1 cellular context compared by ENCODE assay signal in genomic region chr12:123457980-123458779, GRCh38.
TF ChIP-seq lines count a peak whose summit lies in the region.

A gene with protein sequence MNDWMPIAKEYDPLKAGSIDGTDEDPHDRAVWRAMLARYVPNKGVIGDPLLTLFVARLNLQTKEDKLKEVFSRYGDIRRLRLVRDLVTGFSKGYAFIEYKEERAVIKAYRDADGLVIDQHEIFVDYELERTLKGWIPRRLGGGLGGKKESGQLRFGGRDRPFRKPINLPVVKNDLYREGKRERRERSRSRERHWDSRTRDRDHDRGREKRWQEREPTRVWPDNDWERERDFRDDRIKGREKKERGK (plus strand): TSS chr12:123458139. CDS start chr12:123465541, 7,402 bp downstream.

TF ChIP-seq in PFSK-1, 5 proteins besides CTCF, POLR2A, EP300 and RAD21 (continued from another document):
- TF ChIP-seq, protein P1, sequence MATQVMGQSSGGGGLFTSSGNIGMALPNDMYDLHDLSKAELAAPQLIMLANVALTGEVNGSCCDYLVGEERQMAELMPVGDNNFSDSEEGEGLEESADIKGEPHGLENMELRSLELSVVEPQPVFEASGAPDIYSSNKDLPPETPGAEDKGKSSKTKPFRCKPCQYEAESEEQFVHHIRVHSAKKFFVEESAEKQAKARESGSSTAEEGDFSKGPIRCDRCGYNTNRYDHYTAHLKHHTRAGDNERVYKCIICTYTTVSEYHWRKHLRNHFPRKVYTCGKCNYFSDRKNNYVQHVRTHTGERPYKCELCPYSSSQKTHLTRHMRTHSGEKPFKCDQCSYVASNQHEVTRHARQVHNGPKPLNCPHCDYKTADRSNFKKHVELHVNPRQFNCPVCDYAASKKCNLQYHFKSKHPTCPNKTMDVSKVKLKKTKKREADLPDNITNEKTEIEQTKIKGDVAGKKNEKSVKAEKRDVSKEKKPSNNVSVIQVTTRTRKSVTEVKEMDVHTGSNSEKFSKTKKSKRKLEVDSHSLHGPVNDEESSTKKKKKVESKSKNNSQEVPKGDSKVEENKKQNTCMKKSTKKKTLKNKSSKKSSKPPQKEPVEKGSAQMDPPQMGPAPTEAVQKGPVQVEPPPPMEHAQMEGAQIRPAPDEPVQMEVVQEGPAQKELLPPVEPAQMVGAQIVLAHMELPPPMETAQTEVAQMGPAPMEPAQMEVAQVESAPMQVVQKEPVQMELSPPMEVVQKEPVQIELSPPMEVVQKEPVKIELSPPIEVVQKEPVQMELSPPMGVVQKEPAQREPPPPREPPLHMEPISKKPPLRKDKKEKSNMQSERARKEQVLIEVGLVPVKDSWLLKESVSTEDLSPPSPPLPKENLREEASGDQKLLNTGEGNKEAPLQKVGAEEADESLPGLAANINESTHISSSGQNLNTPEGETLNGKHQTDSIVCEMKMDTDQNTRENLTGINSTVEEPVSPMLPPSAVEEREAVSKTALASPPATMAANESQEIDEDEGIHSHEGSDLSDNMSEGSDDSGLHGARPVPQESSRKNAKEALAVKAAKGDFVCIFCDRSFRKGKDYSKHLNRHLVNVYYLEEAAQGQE (IDR thresholded peaks at IDR 0.05; ENCODE audit: insufficient read depth in 1 of 2, low read depth in 2 of 2, low read length in 2 of 2) = peak in 1 of 2 experiments; percentile 48; a peak in 1 of 4 replicates
- TF ChIP-seq SIN3A (IDR thresholded peaks at IDR 0.05; ENCODE audit: borderline replicate concordance, insufficient read depth, low read length) (0 out of 2 replicates have a peak, but pooled peaks have one; percentile 27), POLR2AphosphoS5 (IDR thresholded peaks at IDR 0.05; ENCODE audit: low read depth, low read length) (peak; percentile 76)
